37 cellular contexts compared by ENCODE assay signal in the genomic region with DNA sequence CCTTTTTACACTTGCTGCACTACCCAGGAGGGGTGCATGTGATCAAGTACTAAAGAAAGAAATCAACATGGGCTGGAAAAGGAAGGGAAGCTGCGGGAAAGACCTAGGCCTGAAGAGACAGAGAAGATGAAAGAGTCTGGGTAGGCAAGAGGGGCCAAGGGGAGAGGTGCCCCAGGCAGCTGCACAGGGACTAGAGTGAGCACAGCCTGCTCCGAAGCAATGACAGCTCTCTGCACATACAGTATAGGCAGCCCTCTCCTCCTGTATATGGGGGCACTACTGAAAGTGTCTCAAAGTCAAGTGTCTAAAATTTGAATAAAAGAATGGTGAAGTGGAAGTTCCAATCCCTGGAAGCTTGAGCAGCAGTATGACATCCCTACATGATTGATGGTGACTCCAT.
"Had no signal": no experiment of that assay in that cellular context is flagged by ENCODE, and none has a peak within 500 bp of the region (broad histone marks: within the 10 kb centered on the region; RNA-seq: fewer than 3 reads in every experiment).

No MANE protein-coding gene starts in this region.

- H3K36me3 Mint-ChIP-seq: activated CD4-positive, alpha-beta memory T cell treated with anti-CD3 and anti-CD28 coated beads for 36 hours; activated naive CD4-positive, alpha-beta T cell treated with anti-CD3 and anti-CD28 coated beads, Interleukin-2, amount 50 U/mL, for 72 hours; activated naive CD8-positive, alpha-beta T cell treated with anti-CD3 and anti-CD28 coated beads for 36 hours had no signal

- H3K9me3 Mint-ChIP-seq: activated B cell treated with CpG ODN at 0.5 μM for 24 hours; activated CD4-positive, alpha-beta memory T cell treated with anti-CD3 and anti-CD28 coated beads for 36 hours; activated CD4-positive, alpha-beta T cell treated with anti-CD3 and anti-CD28 coated beads, Interleukin-2, amount 10 ng/mL, durations not matched to agents 24 days and 14 days; activated CD8-positive, alpha-beta T cell treated with anti-CD3 and anti-CD28 coated beads for 36 hours; activated naive CD4-positive, alpha-beta T cell treated with anti-CD3 and anti-CD28 coated beads for 36 hours; activated naive CD4-positive, alpha-beta T cell treated with anti-CD3 and anti-CD28 coated beads, Interleukin-2, amount 50 U/mL, for 72 hours; activated naive CD8-positive, alpha-beta T cell treated with anti-CD3 and anti-CD28 coated beads for 36 hours; activated T-cell treated with anti-CD3 and anti-CD28 coated beads, Interleukin-2, amount 50 U/mL, for 4 hours; activated T-cell treated with anti-CD3 and anti-CD28 coated beads, Interleukin-2, amount 50 U/mL, for 72 hours; activated T-helper 1 cell treated with anti-CD3 and anti-CD28 coated beads, Interleukin-12 subunit alpha, Interleukin-12 subunit beta, Interleukin-2, Interleukin-4 antibody, amounts not matched to agents 30 ng/mL and 10 ng/mL and 1 ng/mL, durations not matched to agents 14 hours and 24 hours and 36 hours; T-helper 1 cell treated with Interleukin-12 subunit alpha and Interleukin-12 subunit beta and Interleukin-4 antibody, amounts not matched to agents 30 μg/mL and 1 μg/mL, for 36 hours; T-helper 2 cell treated with Interferon-gamma antibody and Interleukin-4, amounts not matched to agents 5 μg/mL and 100 μg/mL, for 36 hours had no signal

- H3K27me3 ChIP-seq: adrenal gland, body of pancreas, brain microvascular endothelial cell, breast epithelium had no signal

- FAIRE-seq: astrocyte, TTC549 had no signal

- DNase-seq: activated B cell treated with CpG ODN at 0.5 μM for 24 hours; activated CD4-positive, alpha-beta memory T cell treated with anti-CD3 and anti-CD28 coated beads for 36 hours; activated CD4-positive, alpha-beta T cell treated with anti-CD3 and anti-CD28 coated beads for 4 hours; activated CD4-positive, alpha-beta T cell treated with anti-CD3 and anti-CD28 coated beads, Interleukin-2, amount 10 ng/mL, durations not matched to agents 24 days and 14 days; activated CD4-positive, alpha-beta T cell treated with anti-CD3 and anti-CD28 coated beads, Interleukin-2, amount 50 U/mL, for 1 hour; activated CD4-positive, alpha-beta T cell treated with anti-CD3 and anti-CD28 coated beads, Interleukin-2, amount 50 U/mL, for 4 hours; activated CD4-positive, CD25-positive, alpha-beta regulatory T cell treated with anti-CD3 and anti-CD28 coated beads, Interleukin-2, amount 50 U/mL, for 72 hours; activated CD8-positive, alpha-beta memory T cell treated with anti-CD3 and anti-CD28 coated beads, Interleukin-2, amount 50 U/mL, for 4 hours; activated CD8-positive, alpha-beta T cell treated with anti-CD3 and anti-CD28 coated beads for 36 hours; activated effector memory CD4-positive, alpha-beta T cell treated with anti-CD3 and anti-CD28 coated beads, Interleukin-2, amount 50 U/mL, for 16 hours; activated gamma-delta T cell treated with Interleukin-2 at 50 U/mL for 16 hours; activated naive CD4-positive, alpha-beta T cell; activated naive CD4-positive, alpha-beta T cell treated with anti-CD3 and anti-CD28 coated beads for 36 hours; activated naive CD4-positive, alpha-beta T cell treated with anti-CD3 and anti-CD28 coated beads, Interleukin-2, amount 50 U/mL, for 16 hours; activated naive CD8-positive, alpha-beta T cell treated with anti-CD3 and anti-CD28 coated beads for 36 hours; activated T-cell treated with anti-CD3 and anti-CD28 coated beads for 4 hours; activated T-cell treated with anti-CD3 and anti-CD28 coated beads, Interleukin-2, amount 50 U/mL, for 1 hour; activated T-cell treated with anti-CD3 and anti-CD28 coated beads, Interleukin-2, amount 50 U/mL, for 4 hours; activated T-cell treated with anti-CD3 and anti-CD28 coated beads, Interleukin-2, amount 50 U/mL, for 72 hours; adrenal gland; amniotic stem cell; aorta; body of pancreas; brain microvascular endothelial cell; central memory CD4-positive, alpha-beta T cell; T-helper 1 cell; T-helper 2 cell; T-helper 9 cell had no signal

- H3K4me3 ChIP-seq: adrenal gland, body of pancreas, breast epithelium had no signal

- H3K27ac ChIP-seq: adrenal gland, body of pancreas, brain microvascular endothelial cell, breast epithelium, VCaP had no signal

- H3K27me3 Mint-ChIP-seq: activated B cell treated with CpG ODN at 0.5 μM for 24 hours; activated CD4-positive, alpha-beta memory T cell treated with anti-CD3 and anti-CD28 coated beads for 36 hours; activated CD4-positive, alpha-beta T cell treated with anti-CD3 and anti-CD28 coated beads, Interleukin-2, amount 10 ng/mL, durations not matched to agents 24 days and 14 days; activated CD8-positive, alpha-beta T cell treated with anti-CD3 and anti-CD28 coated beads for 36 hours; activated naive CD8-positive, alpha-beta T cell treated with anti-CD3 and anti-CD28 coated beads for 36 hours had no signal

- ATAC-seq: activated CD8-positive, alpha-beta T cell treated with anti-CD3 and anti-CD28 coated beads for 36 hours; activated naive CD4-positive, alpha-beta T cell treated with anti-CD3 and anti-CD28 coated beads, Interleukin-2, amount 50 U/mL, for 72 hours; activated T-cell treated with anti-CD3 and anti-CD28 coated beads, Interleukin-2, amount 50 U/mL, for 4 hours; activated T-cell treated with anti-CD3 and anti-CD28 coated beads, Interleukin-2, amount 50 U/mL, for 72 hours; activated T-helper 17 cell treated with anti-CD3 and anti-CD28 coated beads, Interleukin-2, amount 50 U/mL, for 72 hours; body of pancreas had no signal

- H3K4me1 Mint-ChIP-seq: activated B cell treated with CpG ODN at 0.5 μM for 24 hours; activated CD4-positive, alpha-beta T cell treated with anti-CD3 and anti-CD28 coated beads, Interleukin-2, amount 10 ng/mL, durations not matched to agents 24 days and 14 days; activated naive CD8-positive, alpha-beta T cell treated with anti-CD3 and anti-CD28 coated beads for 36 hours; activated T-helper 17 cell treated with anti-CD3 and anti-CD28 coated beads, Interleukin-2, amount 50 U/mL, for 72 hours had no signal

- H3K27ac Mint-ChIP-seq: activated B cell treated with CpG ODN at 0.5 μM for 24 hours; activated CD4-positive, alpha-beta memory T cell treated with anti-CD3 and anti-CD28 coated beads for 36 hours; activated CD4-positive, alpha-beta T cell treated with anti-CD3 and anti-CD28 coated beads, Interleukin-2, amount 10 ng/mL, durations not matched to agents 24 days and 14 days; activated CD8-positive, alpha-beta T cell treated with anti-CD3 and anti-CD28 coated beads for 36 hours; activated naive CD4-positive, alpha-beta T cell treated with anti-CD3 and anti-CD28 coated beads for 36 hours; activated naive CD4-positive, alpha-beta T cell treated with anti-CD3 and anti-CD28 coated beads, Interleukin-2, amount 50 U/mL, for 72 hours; activated naive CD8-positive, alpha-beta T cell treated with anti-CD3 and anti-CD28 coated beads for 36 hours; activated T-cell treated with anti-CD3 and anti-CD28 coated beads, Interleukin-2, amount 50 U/mL, for 72 hours; activated T-helper 1 cell treated with anti-CD3 and anti-CD28 coated beads, Interleukin-12 subunit alpha, Interleukin-12 subunit beta, Interleukin-2, Interleukin-4 antibody, amounts not matched to agents 30 ng/mL and 10 ng/mL and 1 ng/mL, durations not matched to agents 14 hours and 24 hours and 36 hours; activated T-helper 17 cell treated with anti-CD3 and anti-CD28 coated beads, Interleukin-2, amount 50 U/mL, for 72 hours; T-helper 1 cell treated with Interleukin-12 subunit alpha and Interleukin-12 subunit beta and Interleukin-4 antibody, amounts not matched to agents 30 μg/mL and 1 μg/mL, for 36 hours; T-helper 2 cell treated with Interferon-gamma antibody and Interleukin-4, amounts not matched to agents 5 μg/mL and 100 μg/mL, for 36 hours had no signal

- H3K36me3 ChIP-seq: adrenal gland, brain microvascular endothelial cell, breast epithelium had no signal

- H3K4me1 ChIP-seq: adrenal gland, body of pancreas, breast epithelium had no signal

- H3K4me3 Mint-ChIP-seq: activated B cell treated with CpG ODN at 0.5 μM for 24 hours; activated CD4-positive, alpha-beta memory T cell treated with anti-CD3 and anti-CD28 coated beads for 36 hours; activated CD4-positive, alpha-beta T cell treated with anti-CD3 and anti-CD28 coated beads, Interleukin-2, amount 10 ng/mL, durations not matched to agents 24 days and 14 days; activated CD8-positive, alpha-beta T cell treated with anti-CD3 and anti-CD28 coated beads for 36 hours; activated naive CD4-positive, alpha-beta T cell treated with anti-CD3 and anti-CD28 coated beads for 36 hours; activated naive CD8-positive, alpha-beta T cell treated with anti-CD3 and anti-CD28 coated beads for 36 hours; activated T-cell treated with anti-CD3 and anti-CD28 coated beads, Interleukin-2, amount 50 U/mL, for 4 hours; activated T-cell treated with anti-CD3 and anti-CD28 coated beads, Interleukin-2, amount 50 U/mL, for 72 hours; activated T-helper 1 cell treated with anti-CD3 and anti-CD28 coated beads, Interleukin-12 subunit alpha, Interleukin-12 subunit beta, Interleukin-2, Interleukin-4 antibody, amounts not matched to agents 30 ng/mL and 10 ng/mL and 1 ng/mL, durations not matched to agents 14 hours and 24 hours and 36 hours; activated T-helper 17 cell treated with anti-CD3 and anti-CD28 coated beads, Interleukin-2, amount 50 U/mL, for 72 hours; T-helper 1 cell treated with Interleukin-12 subunit alpha and Interleukin-12 subunit beta and Interleukin-4 antibody, amounts not matched to agents 30 μg/mL and 1 μg/mL, for 36 hours; T-helper 2 cell treated with Interferon-gamma antibody and Interleukin-4, amounts not matched to agents 5 μg/mL and 100 μg/mL, for 36 hours had no signal
